28 cellular contexts compared by ENCODE assay signal in the genomic region with DNA sequence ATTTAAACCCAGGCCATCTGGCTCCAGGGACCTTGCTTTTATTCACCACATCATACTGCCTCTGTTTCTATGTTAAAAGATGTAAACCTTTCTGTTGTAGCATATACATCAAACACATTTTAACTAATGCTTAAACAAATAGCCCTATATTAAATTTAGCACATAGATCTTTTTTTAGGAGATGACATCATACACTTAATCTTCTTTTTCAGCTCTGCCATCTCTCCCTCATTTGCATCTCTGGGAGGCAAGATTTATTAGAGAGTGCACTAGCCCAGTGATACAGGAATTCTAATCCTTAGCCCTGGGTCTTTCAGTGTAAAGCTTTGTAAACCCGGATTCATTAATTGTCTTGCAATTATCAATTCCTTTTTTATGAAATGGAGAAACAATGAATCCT. TPM values are rescaled to one million over a fixed set of nuclear protein-coding genes. Genes with fewer than 3 reads are reported as not detected.
DNase-seq lines count a peak whose midpoint lies in the region; ATAC-seq, FAIRE-seq and TF ChIP-seq lines count a peak whose summit lies in the region.
"Had no signal": no experiment of that assay in that cellular context is flagged by ENCODE, and none has a peak within 500 bp of the region (broad histone marks: within the 10 kb centered on the region; RNA-seq: fewer than 3 reads in every experiment).

No MANE protein-coding gene starts in this region.

- SMC1A ChIA-PET in GM12878 (lab: Charles Lee; ENCODE audit: uncharacterized antibody, unreplicated experiment), result no interaction called here

- POLR2A ChIA-PET in GM12878 (lab: Charles Lee), result no interaction called here
- POLR2A ChIA-PET in activated CD4-positive, alpha-beta memory T cell treated with anti-CD3 and anti-CD28 coated beads, Interleukin-2, amount 10 ng/mL, durations not matched to agents 7 days and 5 days (lab: Charles Lee), result no interaction called here

- H2AFZ ChIP-seq in MM.1S (ENCODE audit: low read length), result no peak overlapping the region
- H2AFZ ChIP-seq in GM12878 (ENCODE audit: control insufficient read depth, low read depth, low read length), result no peak overlapping the region

- CTCF ChIA-PET in GM12878 (lab: Yijun Ruan, JAX), result no interaction called here
- CTCF ChIA-PET in activated CD4-positive, alpha-beta memory T cell treated with anti-CD3 and anti-CD28 coated beads, Interleukin-2, amount 10 ng/mL, durations not matched to agents 7 days and 5 days (lab: Charles Lee), result no interaction called here

- intact Hi-C loops in GM12878 (cut with micrococcal nuclease; ENCODE audit: unreplicated experiment), result no loop called here

- H3K36me3 ChIP-seq in MM.1S (replicated peaks; ENCODE audit: insufficient read depth, low read length), result no peaks in the 10 kb centered on the region
- H3K36me3 ChIP-seq in GM12878 (ENCODE audit: control insufficient read depth in 2 of 2, insufficient read depth in 2 of 2, low read length in 1 of 2), result no peaks in the 10 kb centered on the region
- H3K36me3 ChIP-seq: BE2C, BLaER1 had no signal

- no peak for TF ChIP-seq POLR2A in GM12878 (IDR thresholded peaks at IDR 0.05; ENCODE audit: low read depth, low read length)

- H3K27ac Mint-ChIP-seq in activated CD4-positive, alpha-beta memory T cell treated with anti-CD3 and anti-CD28 coated beads, Interleukin-2, amount 10 ng/mL, durations not matched to agents 7 days and 5 days, result no peak overlapping the region
- H3K27ac Mint-ChIP-seq: CD14-positive monocyte; CD4-positive, alpha-beta memory T cell; CD4-positive, CD25-positive, alpha-beta regulatory T cell; CD8-positive, alpha-beta memory T cell had no signal

- H3K9ac ChIP-seq in MM.1S (ENCODE audit: low read length) (no peak overlapping the region), GM12878 (ENCODE audit: control insufficient read depth, insufficient read depth, low read length) (no peak overlapping the region)
- H3K9ac ChIP-seq: BLaER1 had no signal

- H3K36me3 Mint-ChIP-seq in activated CD4-positive, alpha-beta memory T cell treated with anti-CD3 and anti-CD28 coated beads, Interleukin-2, amount 10 ng/mL, durations not matched to agents 7 days and 5 days (ENCODE audit: low read depth), result no peaks in the 10 kb centered on the region
- H3K36me3 Mint-ChIP-seq: CD14-positive monocyte; CD4-positive, alpha-beta memory T cell; CD4-positive, CD25-positive, alpha-beta regulatory T cell; CD8-positive, alpha-beta memory T cell had no signal

- no peaks in the 10 kb centered on the region for H4K20me1 ChIP-seq in MM.1S (ENCODE audit: insufficient read depth, low read length)
- H4K20me1 ChIP-seq in GM12878 (ENCODE audit: control insufficient read depth, insufficient read depth), result no peaks in the 10 kb centered on the region
- H4K20me1 ChIP-seq: BLaER1 had no signal

- H3K9me3 ChIP-seq in MM.1S (replicated peaks; ENCODE audit: insufficient read depth, low read length) (no peaks in the 10 kb centered on the region), GM12878 (replicated peaks; ENCODE audit: control insufficient read depth, insufficient read depth, low read length) (no peaks in the 10 kb centered on the region)
- H3K9me3 ChIP-seq: BE2C, BLaER1 had no signal

- H3K79me2 ChIP-seq in MM.1S (ENCODE audit: low read length) (no peaks in the 10 kb centered on the region), GM12878 (ENCODE audit: control insufficient read depth, insufficient read depth, low read length) (no peaks in the 10 kb centered on the region)

- RAD21 ChIA-PET in GM12878 (lab: Charles Lee; ENCODE audit: unreplicated experiment), result no interaction called here

- H3K9me3 Mint-ChIP-seq in activated CD4-positive, alpha-beta memory T cell treated with anti-CD3 and anti-CD28 coated beads, Interleukin-2, amount 10 ng/mL, durations not matched to agents 7 days and 5 days, result peaks cover 5% of the 10 kb centered on the region

- DNase-seq in MM.1S (peak; percentile 37), GM12878 (ENCODE audit: low read depth, low spot score) (no peak), anterior cingulate cortex (lab: John Stamatoyannopoulos, UW) (no peak)
- no peak for DNase-seq in activated CD4-positive, alpha-beta memory T cell treated with anti-CD3 and anti-CD28 coated beads, Interleukin-2, amount 10 ng/mL, durations not matched to agents 7 days and 5 days
- DNase-seq: 8988T; ACHN; BE2C; C1 segment of cervical spinal cord; CD4-positive, alpha-beta memory T cell; CD4-positive, CD25-positive, alpha-beta regulatory T cell; CD8-positive, alpha-beta memory T cell; COR-L47; DMS 273 treated with DMSO at 0.1 percent for 48 hours; DMS153; DMS53; DMS79; DND-41; EL; GDM1 had no signal

- TF ChIP-seq EP300 in GM12878 (IDR thresholded peaks at IDR 0.05; ENCODE audit: borderline replicate concordance in 1 of 2, control insufficient read depth in 1 of 2, low read depth in 2 of 2, low read length in 2 of 2), result no peak

- H3K27me3 Mint-ChIP-seq in activated CD4-positive, alpha-beta memory T cell treated with anti-CD3 and anti-CD28 coated beads, Interleukin-2, amount 10 ng/mL, durations not matched to agents 7 days and 5 days, result no peaks in the 10 kb centered on the region
- H3K27me3 Mint-ChIP-seq: CD4-positive, alpha-beta memory T cell; CD4-positive, CD25-positive, alpha-beta regulatory T cell; CD8-positive, alpha-beta memory T cell had no signal

- H3K9me2 ChIP-seq in MM.1S (replicated peaks; ENCODE audit: insufficient read depth, low read length), result no peaks in the 10 kb centered on the region

- peaks cover 25% of the 10 kb centered on the region for H3K4me1 ChIP-seq in MM.1S (ENCODE audit: low read length)
- H3K4me1 ChIP-seq in GM12878 (ENCODE audit: control insufficient read depth, insufficient read depth, low read length), result no peaks in the 10 kb centered on the region
- H3K4me1 ChIP-seq: BE2C had no signal

- TF ChIP-seq RAD21 in GM12878 (IDR thresholded peaks at IDR 0.05; ENCODE audit: insufficient read depth, low read depth, low read length), result no peak

- in situ Hi-C loops in GM12878 (cut with MboI), result no loop called here

- H3K4me3 ChIP-seq in MM.1S (ENCODE audit: low read length) (no peak overlapping the region), GM12878 (no peak overlapping the region)
- H3K4me3 ChIP-seq: BLaER1 had no signal

- H3K4me2 ChIP-seq in MM.1S (ENCODE audit: low read depth, low read length) (peak overlapping the region; percentile 0; the same call in 1 of the 2 replicates), GM12878 (ENCODE audit: control insufficient read depth, insufficient read depth) (no peak overlapping the region)
- H3K4me2 ChIP-seq: BLaER1 had no signal

- no peak for TF ChIP-seq CTCF in MM.1S (IDR thresholded peaks at IDR 0.05; ENCODE audit: low read length)
- TF ChIP-seq CTCF in GM12878 (IDR thresholded peaks at IDR 0.05 in 2 of 3, conservative IDR thresholded peaks at IDR 0.05 in 1 of 3; ENCODE audit: control insufficient read depth in 2 of 3, extremely low read depth in 1 of 3, insufficient read depth in 1 of 3, low read depth in 3 of 3, low read length in 3 of 3), result no peak

- no peaks in the 10 kb centered on the region for H3K4me1 Mint-ChIP-seq in activated CD4-positive, alpha-beta memory T cell treated with anti-CD3 and anti-CD28 coated beads, Interleukin-2, amount 10 ng/mL, durations not matched to agents 7 days and 5 days
- H3K4me1 Mint-ChIP-seq: CD14-positive monocyte; CD4-positive, alpha-beta memory T cell; CD4-positive, CD25-positive, alpha-beta regulatory T cell; CD8-positive, alpha-beta memory T cell had no signal

- ATAC-seq in GM18867 (IDR thresholded peaks at IDR 0.05; ENCODE audit: unreplicated experiment) (peak; percentile 45), GM12878 (no peak)

- no TSS peak for BruUV-seq in GM12878 (replicated peaks; lab: Mats Ljungman, UMichigan)

- H3F3A ChIP-seq in MM.1S (ENCODE audit: insufficient read depth, low read length), result no peaks in the 10 kb centered on the region

- no peak for FAIRE-seq in GM12878 (lab: Jason Lieb, UNC)
- FAIRE-seq: A204.1, GM12891 had no signal

- no peak overlapping the region for H3K4me3 Mint-ChIP-seq in activated CD4-positive, alpha-beta memory T cell treated with anti-CD3 and anti-CD28 coated beads, Interleukin-2, amount 10 ng/mL, durations not matched to agents 7 days and 5 days
- H3K4me3 Mint-ChIP-seq: CD14-positive monocyte; CD4-positive, alpha-beta memory T cell; CD4-positive, CD25-positive, alpha-beta regulatory T cell; CD8-positive, alpha-beta memory T cell had no signal

- H3K27me3 ChIP-seq in MM.1S (replicated peaks; ENCODE audit: insufficient read depth, low read length), result no peaks in the 10 kb centered on the region
- no peaks in the 10 kb centered on the region for H3K27me3 ChIP-seq in GM12878 (replicated peaks in 1 of 2; ENCODE audit: control insufficient read depth in 2 of 2, insufficient read depth in 2 of 2, low read length in 1 of 2)
- H3K27me3 ChIP-seq: BE2C, BLaER1 had no signal

- H3K27ac ChIP-seq in MM.1S (ENCODE audit: low read length) (peak overlapping the region; percentile 20; the same call in 1 of the 2 replicates), GM12878 (ENCODE audit: control insufficient read depth, insufficient read depth) (no peak overlapping the region)
- H3K27ac ChIP-seq: BLaER1 had no signal

- WGBS in GM12878 (ENCODE audit: insufficient coverage, insufficient replicate concordance, low lambda C conversion rate, missing lambda C conversion rate), result 0% methylated on average over 1 of the region's 1 CpG

RNA-seq across cellular contexts. Expression of gene OR5D16, which starts 13.6 kb away (rescaled TPM):
- not detected in 2 replicates for total RNA-seq in GM12878 (2013; cell fraction: nucleolus; rRNA removed)
- total RNA-seq in GM12878 (2014; rRNA removed), result not detected in 2 replicates
- not detected in 2 replicates for total RNA-seq in GM12878 (2014; rRNA removed; fragmentation: Illumina TruSeq; extraction: Trizol)
- total RNA-seq in GM12878 (2021), result not detected in 2 replicates
- not detected for polyA plus RNA-seq in GM12878 (2011; ENCODE audit: low read depth)
- not detected in 2 replicates for polyA plus RNA-seq in GM12878 (2011; rRNA removed)
- not detected in 2 replicates for polyA plus RNA-seq in GM12878 (2011; cell fraction: cytosol; rRNA removed)
- polyA plus RNA-seq in GM12878 (2011; cell fraction: nucleus; rRNA removed), result not detected in 2 replicates
- polyA plus RNA-seq in GM12878 (2012), result not detected in 2 replicates
- not detected in 2 replicates for polyA plus RNA-seq in GM12878 (2014; fragmentation: Illumina TruSeq; extraction: Trizol)
- not detected for polyA plus RNA-seq in GM12878 (2014; fragmentation: Nextera tagmentation; extraction: Ambion mirVana)
- polyA plus RNA-seq in GM12878 (2014; rRNA removed), result not detected in 2 replicates
- polyA plus RNA-seq in GM12878 (2016; fragmentation: Nextera tagmentation; extraction: Ambion mirVana), result not detected
- not detected in 2 replicates for polyA minus RNA-seq in GM12878 (2011; rRNA and poly(A)+ RNA removed)
- polyA minus RNA-seq in GM12878 (2011; cell fraction: cytosol; rRNA and poly(A)+ RNA removed), result not detected in 2 replicates
- polyA minus RNA-seq in GM12878 (2011; cell fraction: nucleus; rRNA and poly(A)+ RNA removed), result not detected in 2 replicates
- not detected for total RNA-seq in activated CD4-positive, alpha-beta memory T cell treated with anti-CD3 and anti-CD28 coated beads, Interleukin-2, amount 10 ng/mL, durations not matched to agents 7 days and 5 days
- total RNA-seq: A673; CD4-positive, alpha-beta memory T cell; CD4-positive, CD25-positive, alpha-beta regulatory T cell; CD8-positive, alpha-beta memory T cell; Daoy; G401 had no signal
- polyA plus RNA-seq: AG04450; CD14-positive monocyte; CD4-positive, alpha-beta memory T cell; CD4-positive, CD25-positive, alpha-beta regulatory T cell; CD8-positive, alpha-beta memory T cell had no signal

RNA-seq across cellular contexts. Expression of gene OR5L2, which starts 25.1 kb away (rescaled TPM):
- total RNA-seq in GM12878 (2013; cell fraction: nucleolus; rRNA removed), result not detected in 2 replicates
- total RNA-seq in GM12878 (2014; rRNA removed) (not detected in 2 replicates), GM12878 (2014; rRNA removed; fragmentation: Illumina TruSeq; extraction: Trizol) (not detected in 2 replicates), GM12878 (2021) (not detected in 2 replicates)
- polyA plus RNA-seq in GM12878 (2011; ENCODE audit: low read depth), result not detected
- polyA plus RNA-seq in GM12878 (2011; rRNA removed) (not detected in 2 replicates), GM12878 (2014; fragmentation: Illumina TruSeq; extraction: Trizol) (not detected in 2 replicates), GM12878 (2014; fragmentation: Nextera tagmentation; extraction: Ambion mirVana) (not detected), GM12878 (2014; rRNA removed) (not detected in 2 replicates), GM12878 (2016; fragmentation: Nextera tagmentation; extraction: Ambion mirVana) (not detected)
- not detected in 2 replicates for polyA plus RNA-seq in GM12878 (2011; cell fraction: cytosol; rRNA removed)
- not detected in 2 replicates for polyA plus RNA-seq in GM12878 (2011; cell fraction: nucleus; rRNA removed)
- not detected in 2 replicates for polyA plus RNA-seq in GM12878 (2012)
- not detected in 2 replicates for polyA minus RNA-seq in GM12878 (2011; rRNA and poly(A)+ RNA removed)
- polyA minus RNA-seq in GM12878 (2011; cell fraction: cytosol; rRNA and poly(A)+ RNA removed), result not detected in 2 replicates
- polyA minus RNA-seq in GM12878 (2011; cell fraction: nucleus; rRNA and poly(A)+ RNA removed), result not detected in 2 replicates
- not detected for total RNA-seq in activated CD4-positive, alpha-beta memory T cell treated with anti-CD3 and anti-CD28 coated beads, Interleukin-2, amount 10 ng/mL, durations not matched to agents 7 days and 5 days
- total RNA-seq: A673; CD4-positive, alpha-beta memory T cell; CD4-positive, CD25-positive, alpha-beta regulatory T cell; CD8-positive, alpha-beta memory T cell; Daoy; G401 had no signal
- polyA plus RNA-seq: AG04450; CD14-positive monocyte; CD4-positive, alpha-beta memory T cell; CD4-positive, CD25-positive, alpha-beta regulatory T cell; CD8-positive, alpha-beta memory T cell had no signal

RNA-seq across cellular contexts. Expression of gene TRIM51, which starts 31.0 kb away (rescaled TPM):
- not detected in 2 replicates for total RNA-seq in GM12878 (2013; cell fraction: nucleolus; rRNA removed)
- total RNA-seq in GM12878 (2014; rRNA removed), result not detected in 2 replicates
- not detected in 2 replicates for total RNA-seq in GM12878 (2014; rRNA removed; fragmentation: Illumina TruSeq; extraction: Trizol)
- not detected in 2 replicates for total RNA-seq in GM12878 (2021)
- not detected for polyA plus RNA-seq in GM12878 (2011; ENCODE audit: low read depth)
- polyA plus RNA-seq in GM12878 (2011; rRNA removed), result not detected in 2 replicates
- polyA plus RNA-seq in GM12878 (2011; cell fraction: cytosol; rRNA removed), result not detected in 2 replicates
- not detected in 2 replicates for polyA plus RNA-seq in GM12878 (2011; cell fraction: nucleus; rRNA removed)
- polyA plus RNA-seq in GM12878 (2012), result not detected in 2 replicates
- not detected in 2 replicates for polyA plus RNA-seq in GM12878 (2014; fragmentation: Illumina TruSeq; extraction: Trizol)
- polyA plus RNA-seq in GM12878 (2014; fragmentation: Nextera tagmentation; extraction: Ambion mirVana), result not detected
- not detected in 2 replicates for polyA plus RNA-seq in GM12878 (2014; rRNA removed)
- polyA plus RNA-seq in GM12878 (2016; fragmentation: Nextera tagmentation; extraction: Ambion mirVana), result not detected
- not detected in 2 replicates for polyA minus RNA-seq in GM12878 (2011; rRNA and poly(A)+ RNA removed)
- not detected in 2 replicates for polyA minus RNA-seq in GM12878 (2011; cell fraction: cytosol; rRNA and poly(A)+ RNA removed)
- not detected in 2 replicates for polyA minus RNA-seq in GM12878 (2011; cell fraction: nucleus; rRNA and poly(A)+ RNA removed)
- total RNA-seq in activated CD4-positive, alpha-beta memory T cell treated with anti-CD3 and anti-CD28 coated beads, Interleukin-2, amount 10 ng/mL, durations not matched to agents 7 days and 5 days, result not detected
- total RNA-seq: A673; CD4-positive, alpha-beta memory T cell; CD4-positive, CD25-positive, alpha-beta regulatory T cell; CD8-positive, alpha-beta memory T cell; Daoy; G401 had no signal
- polyA plus RNA-seq: AG04450; CD14-positive monocyte; CD4-positive, alpha-beta memory T cell; CD4-positive, CD25-positive, alpha-beta regulatory T cell; CD8-positive, alpha-beta memory T cell had no signal

RNA-seq across cellular contexts. Expression of gene OR5D18, which starts 32.7 kb away (rescaled TPM):
- total RNA-seq in GM12878 (2013; cell fraction: nucleolus; rRNA removed), result not detected in 2 replicates
- not detected in 2 replicates for total RNA-seq in GM12878 (2014; rRNA removed)
- total RNA-seq in GM12878 (2014; rRNA removed; fragmentation: Illumina TruSeq; extraction: Trizol), result not detected in 2 replicates
- total RNA-seq in GM12878 (2021), result not detected in 2 replicates
- polyA plus RNA-seq in GM12878 (2011; ENCODE audit: low read depth), result not detected
- not detected in 2 replicates for polyA plus RNA-seq in GM12878 (2011; rRNA removed)
- polyA plus RNA-seq in GM12878 (2011; cell fraction: cytosol; rRNA removed), result not detected in 2 replicates
- polyA plus RNA-seq in GM12878 (2011; cell fraction: nucleus; rRNA removed), result not detected in 2 replicates
- polyA plus RNA-seq in GM12878 (2012), result not detected in 2 replicates
- not detected in 2 replicates for polyA plus RNA-seq in GM12878 (2014; fragmentation: Illumina TruSeq; extraction: Trizol)
- not detected for polyA plus RNA-seq in GM12878 (2014; fragmentation: Nextera tagmentation; extraction: Ambion mirVana)
- polyA plus RNA-seq in GM12878 (2014; rRNA removed), result not detected in 2 replicates
- not detected for polyA plus RNA-seq in GM12878 (2016; fragmentation: Nextera tagmentation; extraction: Ambion mirVana)
- not detected in 2 replicates for polyA minus RNA-seq in GM12878 (2011; rRNA and poly(A)+ RNA removed)
- not detected in 2 replicates for polyA minus RNA-seq in GM12878 (2011; cell fraction: cytosol; rRNA and poly(A)+ RNA removed)
- polyA minus RNA-seq in GM12878 (2011; cell fraction: nucleus; rRNA and poly(A)+ RNA removed), result not detected in 2 replicates
- total RNA-seq in activated CD4-positive, alpha-beta memory T cell treated with anti-CD3 and anti-CD28 coated beads, Interleukin-2, amount 10 ng/mL, durations not matched to agents 7 days and 5 days, result not detected
- total RNA-seq: A673; CD4-positive, alpha-beta memory T cell; CD4-positive, CD25-positive, alpha-beta regulatory T cell; CD8-positive, alpha-beta memory T cell; Daoy; G401 had no signal
- polyA plus RNA-seq: AG04450; CD14-positive monocyte; CD4-positive, alpha-beta memory T cell; CD4-positive, CD25-positive, alpha-beta regulatory T cell; CD8-positive, alpha-beta memory T cell had no signal

RNA-seq across cellular contexts. Expression of gene OR5L1, which starts 41.0 kb away (rescaled TPM):
- not detected in 2 replicates for total RNA-seq in GM12878 (2013; cell fraction: nucleolus; rRNA removed)
- total RNA-seq in GM12878 (2014; rRNA removed), result not detected in 2 replicates
- total RNA-seq in GM12878 (2014; rRNA removed; fragmentation: Illumina TruSeq; extraction: Trizol), result not detected in 2 replicates
- total RNA-seq in GM12878 (2021), result not detected in 2 replicates
- polyA plus RNA-seq in GM12878 (2011; ENCODE audit: low read depth), result not detected
- not detected in 2 replicates for polyA plus RNA-seq in GM12878 (2011; rRNA removed)
- not detected in 2 replicates for polyA plus RNA-seq in GM12878 (2011; cell fraction: cytosol; rRNA removed)
- not detected in 2 replicates for polyA plus RNA-seq in GM12878 (2011; cell fraction: nucleus; rRNA removed)
- not detected in 2 replicates for polyA plus RNA-seq in GM12878 (2012)
- not detected in 2 replicates for polyA plus RNA-seq in GM12878 (2014; fragmentation: Illumina TruSeq; extraction: Trizol)
- not detected for polyA plus RNA-seq in GM12878 (2014; fragmentation: Nextera tagmentation; extraction: Ambion mirVana)
- not detected in 2 replicates for polyA plus RNA-seq in GM12878 (2014; rRNA removed)
- not detected for polyA plus RNA-seq in GM12878 (2016; fragmentation: Nextera tagmentation; extraction: Ambion mirVana)
- not detected in 2 replicates for polyA minus RNA-seq in GM12878 (2011; rRNA and poly(A)+ RNA removed)
- not detected in 2 replicates for polyA minus RNA-seq in GM12878 (2011; cell fraction: cytosol; rRNA and poly(A)+ RNA removed)
- polyA minus RNA-seq in GM12878 (2011; cell fraction: nucleus; rRNA and poly(A)+ RNA removed), result not detected in 2 replicates
- total RNA-seq in activated CD4-positive, alpha-beta memory T cell treated with anti-CD3 and anti-CD28 coated beads, Interleukin-2, amount 10 ng/mL, durations not matched to agents 7 days and 5 days, result not detected
- total RNA-seq: A673; CD4-positive, alpha-beta memory T cell; CD4-positive, CD25-positive, alpha-beta regulatory T cell; CD8-positive, alpha-beta memory T cell; Daoy; G401 had no signal
- polyA plus RNA-seq: AG04450; CD14-positive monocyte; CD4-positive, alpha-beta memory T cell; CD4-positive, CD25-positive, alpha-beta regulatory T cell; CD8-positive, alpha-beta memory T cell had no signal
